Comparison of ENCODE assay signal across 11 cellular contexts in the genomic region with DNA sequence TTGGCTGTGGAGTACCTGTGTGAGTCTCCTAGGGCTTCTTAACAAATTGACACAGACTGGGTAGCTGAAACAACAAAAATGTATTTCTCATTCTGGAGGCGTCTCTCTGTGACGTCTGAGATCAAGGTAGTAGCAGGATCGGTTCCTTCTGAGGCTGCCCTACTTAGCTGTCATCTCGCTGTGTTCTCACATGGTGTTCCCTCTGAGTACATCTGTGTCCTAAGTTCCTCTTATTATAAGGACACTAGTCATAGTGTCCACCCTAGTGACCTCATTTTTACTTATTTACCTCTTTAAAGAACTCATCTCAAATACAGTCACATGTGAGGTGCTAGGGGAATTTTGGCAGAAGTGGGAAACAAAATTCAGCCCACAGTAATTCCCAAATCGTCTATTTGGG.
"Had no signal": no experiment of that assay in that cellular context is flagged by ENCODE, and none has a peak within 500 bp of the region (broad histone marks: within the 10 kb centered on the region; RNA-seq: fewer than 3 reads in every experiment).

No MANE protein-coding gene starts in this region.

- H3K27ac ChIP-seq: GM23248, HL-60, KMS-11 had no signal

- H2AFZ ChIP-seq: GM23248 had no signal

- H3K4me1 ChIP-seq: HAP-1 had no signal

- ATAC-seq: HCT116, HepG2 had no signal

- H3K4me2 ChIP-seq: KMS-11 had no signal

- H3K9me3 ChIP-seq: HAP-1 had no signal

- H3K4me3 Mint-ChIP-seq: HFFc6 had no signal

- H3K36me3 Mint-ChIP-seq: IgD-negative memory B cell had no signal

- H3K4me1 Mint-ChIP-seq: IgD-negative memory B cell had no signal

- DNase-seq: GM23248, GOT3, H7, HFFc6, KBM-7 had no signal

- H3K36me3 ChIP-seq: HAP-1 had no signal

- H3K9ac ChIP-seq: GM23248, KMS-11 had no signal

- FAIRE-seq: HepG2 had no signal

- H3K27ac Mint-ChIP-seq: HFFc6, IgD-negative memory B cell had no signal

- H3K4me3 ChIP-seq: GM23248, HAP-1 had no signal
